Comparison of ENCODE assay signal across 7 cellular contexts in genomic region chr6:84763397-84764331, GRCh38. TPM values are rescaled to one million over a fixed set of nuclear protein-coding genes. Genes with fewer than 3 reads are reported as not detected.
DNase-seq lines count a peak whose midpoint lies in the region; ATAC-seq and TF ChIP-seq lines count a peak whose summit lies in the region.

No MANE protein-coding gene starts in this region.

- H3K4me3 ChIP-seq in WI38 (ENCODE audit: low read depth, low read length) (peak overlapping the region; percentile 44), rectal smooth muscle tissue (ENCODE audit: low read length) (peak overlapping the region; percentile 57), Caco-2 (ENCODE audit: low read depth, low read length) (no peak overlapping the region)

- peaks cover 3% of the 10 kb centered on the region for H3K4me1 ChIP-seq in rectal smooth muscle tissue (ENCODE audit: control insufficient read depth, insufficient read depth, low read length)
- no peaks in the 10 kb centered on the region for H3K4me1 ChIP-seq in Caco-2

- no peaks in the 10 kb centered on the region for H3K4me1 Mint-ChIP-seq in Caco-2 (ENCODE audit: low read depth, unreplicated experiment)

- DNase-seq in HK-2 (ENCODE audit: unreplicated experiment) = peak; percentile 82
- peak; percentile 77 for DNase-seq in Right ventricle myocardium superior
- DNase-seq in Caco-2 = no peak
- no peak for DNase-seq in Ammon's horn (ENCODE audit: low spot score)

- no peaks in the 10 kb centered on the region for H3K9me3 ChIP-seq in Caco-2

- H3K27ac Mint-ChIP-seq in Caco-2 (ENCODE audit: unreplicated experiment) = no peak overlapping the region

- peaks cover 50% of the 10 kb centered on the region for H3K27me3 ChIP-seq in rectal smooth muscle tissue (ENCODE audit: control insufficient read depth, insufficient read depth, low read length)
- no peaks in the 10 kb centered on the region for H3K27me3 ChIP-seq in Caco-2 (replicated peaks; ENCODE audit: control insufficient read depth, insufficient read depth, low read length)

- no peak overlapping the region for H3K4me3 Mint-ChIP-seq in Caco-2 (ENCODE audit: unreplicated experiment)

- no peaks in the 10 kb centered on the region for H3K9me3 Mint-ChIP-seq in Caco-2 (ENCODE audit: unreplicated experiment)

- H3K36me3 Mint-ChIP-seq in Caco-2 (ENCODE audit: insufficient read depth, unreplicated experiment) = no peaks in the 10 kb centered on the region

- CTCF ChIA-PET in Caco-2 (lab: Charles Lee) = no interaction called here

- ATAC-seq in Right ventricle myocardium superior (ENCODE audit: poor library complexity) (peak; percentile 68), HG02610 (IDR thresholded peaks at IDR 0.05; ENCODE audit: unreplicated experiment) (no peak)

- TF ChIP-seq CTCF in WI38 (IDR thresholded peaks at IDR 0.05; ENCODE audit: low read depth, low read length) = no peak
- no peak for TF ChIP-seq CTCF in Caco-2 (IDR thresholded peaks at IDR 0.05; ENCODE audit: insufficient read depth in 1 of 2, low read depth in 1 of 2, low read length in 1 of 2, severe bottlenecking in 1 of 2, unreplicated experiment in 1 of 2)

- intact Hi-C loops in Right ventricle myocardium superior (cut with DNase I) (no loop called here), Caco-2 (cut with micrococcal nuclease; ENCODE audit: unreplicated experiment) (no loop called here)

- POLR2A ChIA-PET in Caco-2 (lab: Charles Lee) = no interaction called here

- H3K27me3 Mint-ChIP-seq in Caco-2 (ENCODE audit: insufficient read depth, unreplicated experiment) = peaks cover 2% of the 10 kb centered on the region

- H3K27ac ChIP-seq in rectal smooth muscle tissue (ENCODE audit: low read depth, low read length) = no peak overlapping the region

- H3K9ac ChIP-seq in rectal smooth muscle tissue (ENCODE audit: low read length) = no peak overlapping the region

- H3K36me3 ChIP-seq in rectal smooth muscle tissue (ENCODE audit: control insufficient read depth, insufficient read depth, low read length) (no peaks in the 10 kb centered on the region), Caco-2 (ENCODE audit: control insufficient read depth, insufficient read depth, low read length) (no peaks in the 10 kb centered on the region)

- BruUV-seq in Caco-2 (replicated peaks; lab: Mats Ljungman, UMichigan) = no TSS peak

RNA-seq across cellular contexts. Expression of gene TBX18, which starts 0.7 kb away (rescaled TPM):
- 5.5 TPM for total RNA-seq in Right ventricle myocardium superior
- not detected in 2 replicates for total RNA-seq in Caco-2 (2022)

Comparison
In these comparisons a context has a peak if more than half of its experiments do, and no peak if none do; other contexts are left out.
1. DNase-seq: peak in HK-2 (single experiment) and Right ventricle myocardium superior (single experiment); none in Caco-2 (0 of 2) and Ammon's horn (single experiment).